In the genomic region with DNA sequence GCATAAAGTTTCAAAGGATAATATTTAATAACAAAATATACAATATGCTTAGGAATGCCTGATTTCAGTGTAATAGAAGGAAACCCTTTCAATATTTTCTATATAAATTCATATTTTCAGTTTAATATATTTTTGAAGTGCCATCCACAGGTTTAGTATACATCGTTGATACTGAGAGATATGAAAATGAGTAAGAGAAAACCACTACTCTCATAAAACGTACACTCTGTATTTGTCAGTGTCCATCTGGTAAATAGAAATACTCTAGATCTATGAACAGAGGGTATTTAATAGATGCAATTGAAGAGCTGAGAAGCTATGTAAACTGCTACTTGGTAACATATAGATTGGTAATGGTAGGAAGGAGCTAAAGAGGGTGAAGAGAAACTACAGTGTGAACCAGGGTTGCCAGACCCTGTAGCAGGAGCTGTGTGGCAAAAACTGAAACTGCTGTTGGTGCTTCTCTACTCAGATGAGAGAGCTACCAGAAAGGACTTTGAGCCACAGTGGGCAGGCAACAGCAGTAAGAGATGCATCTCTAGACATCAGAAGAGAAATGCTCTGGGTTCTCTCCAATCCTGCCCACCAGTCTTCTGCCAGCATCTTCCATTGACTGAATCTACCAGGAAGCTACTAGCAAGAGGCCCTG, we compare ENCODE assay signal across 18 cellular contexts.
DNase-seq lines count a peak whose midpoint lies in the region; ATAC-seq lines count a peak whose summit lies in the region.
"Had no signal": no experiment of that assay in that cellular context is flagged by ENCODE, and none has a peak within 500 bp of the region (broad histone marks: within the 10 kb centered on the region; RNA-seq: fewer than 3 reads in every experiment).

No MANE protein-coding gene starts in this region.

- DNase-seq in AG20443 (ENCODE audit: low spot score), result no peak
- DNase-seq in NCI-H2171 (lab: John Stamatoyannopoulos, UW), result no peak
- DNase-seq: activated CD8-positive, alpha-beta T cell treated with anti-CD3 and anti-CD28 coated beads, Interleukin-2, amount 10 ng/mL, durations not matched to agents 7 days and 5 days; BE2C; DMS 273 treated with DMSO at 0.1 percent for 48 hours; dorsolateral prefrontal cortex; glutamatergic neuron; immature natural killer cell; NCI-H1105 treated with DMSO at 0.1 percent for 48 hours; pancreas; stimulated activated CD4-positive, alpha-beta T cell treated with anti-CD3 and anti-CD28 coated beads, Interleukin-2, amount 100 ng/mL, for 48 hours; testis; WERI-Rb-1 had no signal

- peak; percentile 70 for ATAC-seq in GM19043 (IDR thresholded peaks at IDR 0.05; ENCODE audit: low read depth, unreplicated experiment)
- ATAC-seq in GM21786 (IDR thresholded peaks at IDR 0.05; ENCODE audit: unreplicated experiment), result peak; percentile 99
- peak; percentile 99 for ATAC-seq in HG03442 (IDR thresholded peaks at IDR 0.05; ENCODE audit: unreplicated experiment)
- ATAC-seq in GM21515 (IDR thresholded peaks at IDR 0.05; ENCODE audit: unreplicated experiment), result no peak
- ATAC-seq in GM21423 (IDR thresholded peaks at IDR 0.05; ENCODE audit: unreplicated experiment), result no peak
- ATAC-seq: activated CD8-positive, alpha-beta T cell treated with anti-CD3 and anti-CD28 coated beads, Interleukin-2, amount 10 ng/mL, durations not matched to agents 7 days and 5 days; pancreas had no signal

Comparison
In these comparisons a context has a peak if more than half of its experiments do, and no peak if none do; other contexts are left out.
1. ATAC-seq: peak in GM19043 (single experiment), GM21786 (single experiment) and HG03442 (single experiment); none in GM21515 (single experiment) and GM21423 (single experiment).